ENCODE assay signal across 8 cellular contexts in genomic region chr11:59559886-59560285, GRCh38. TPM values are rescaled to one million over a fixed set of nuclear protein-coding genes. Genes with fewer than 3 reads are reported as not detected.
DNase-seq lines count a peak whose midpoint lies in the region; ATAC-seq and TF ChIP-seq lines count a peak whose summit lies in the region.

No MANE protein-coding gene starts in this region.

- H3K4me1 Mint-ChIP-seq in T-helper 1 cell treated with Interleukin-12 subunit alpha and Interleukin-12 subunit beta and Interleukin-4 antibody, amounts not matched to agents 30 μg/mL and 1 μg/mL, for 36 hours (ENCODE audit: low read depth): peaks cover 31% of the 10 kb centered on the region

- WGBS in suprapubic skin: 54% methylated on average over 8 of the region's 8 CpGs

- ATAC-seq in left ventricle myocardium superior: peak; percentile 31

- H3K4me3 ChIP-seq in SU-DHL-6 (ENCODE audit: insufficient read depth, low read length, poor library complexity, severe bottlenecking) (peak overlapping the region; percentile 86), suprapubic skin (peak overlapping the region; percentile 65)

- no peak for TF ChIP-seq POLR2A in suprapubic skin (IDR thresholded peaks at IDR 0.05)

- no peaks in the 10 kb centered on the region for H3K9me2 ChIP-seq in SU-DHL-6 (replicated peaks; ENCODE audit: insufficient read depth, low read length)

- no peak for DNase-seq in T-helper 1 cell
- no peak for DNase-seq in left ventricle myocardium superior
- no peak for DNase-seq in suprapubic skin (ENCODE audit: low spot score in 2 of 2)
- no peak for DNase-seq in NCI-H2081 (lab: John Stamatoyannopoulos, UW)
- no peak for DNase-seq in stimulated activated CD4-positive, alpha-beta T cell treated with anti-CD3 and anti-CD28 coated beads, Interleukin-4, amount 100 ng/mL, for 24 hours
- no peak for DNase-seq in OCI-M1 (lab: John Stamatoyannopoulos, UW)

- no peaks in the 10 kb centered on the region for H3K79me2 ChIP-seq in SU-DHL-6 (ENCODE audit: insufficient read depth, low read length)

- peaks cover 4% of the 10 kb centered on the region for H3K36me3 Mint-ChIP-seq in T-helper 1 cell treated with Interleukin-12 subunit alpha and Interleukin-12 subunit beta and Interleukin-4 antibody, amounts not matched to agents 30 μg/mL and 1 μg/mL, for 36 hours (ENCODE audit: low read depth)

- H3K4me3 Mint-ChIP-seq in T-helper 1 cell treated with Interleukin-12 subunit alpha and Interleukin-12 subunit beta and Interleukin-4 antibody, amounts not matched to agents 30 μg/mL and 1 μg/mL, for 36 hours: peak overlapping the region; percentile 93

- H3K36me3 ChIP-seq in SU-DHL-6 (ENCODE audit: low read length) (no peaks in the 10 kb centered on the region), suprapubic skin (no peaks in the 10 kb centered on the region)

- peak overlapping the region; percentile 79 for H3K9ac ChIP-seq in SU-DHL-6 (ENCODE audit: low read length)

- TF ChIP-seq CTCF in SU-DHL-6 (IDR thresholded peaks at IDR 0.05; ENCODE audit: insufficient read depth, low read length, poor library complexity, severe bottlenecking) (no peak), suprapubic skin (IDR thresholded peaks at IDR 0.05) (no peak)

- H3K4me2 ChIP-seq in SU-DHL-6 (ENCODE audit: low read depth, low read length, poor library complexity, severe bottlenecking): peak overlapping the region; percentile 88

- H3F3A ChIP-seq in SU-DHL-6 (ENCODE audit: insufficient read depth): peaks cover 13% of the 10 kb centered on the region

- no peaks in the 10 kb centered on the region for H4K20me1 ChIP-seq in SU-DHL-6 (ENCODE audit: low read depth, low read length)

- peak overlapping the region; percentile 97 for H3K27ac Mint-ChIP-seq in T-helper 1 cell treated with Interleukin-12 subunit alpha and Interleukin-12 subunit beta and Interleukin-4 antibody, amounts not matched to agents 30 μg/mL and 1 μg/mL, for 36 hours

- H3K27me3 ChIP-seq in SU-DHL-6 (ENCODE audit: low read length) (no peaks in the 10 kb centered on the region), suprapubic skin (no peaks in the 10 kb centered on the region)

- peaks cover 12% of the 10 kb centered on the region for H3K27me3 Mint-ChIP-seq in T-helper 1 cell treated with Interleukin-12 subunit alpha and Interleukin-12 subunit beta and Interleukin-4 antibody, amounts not matched to agents 30 μg/mL and 1 μg/mL, for 36 hours (ENCODE audit: low read depth)

- H3K4me1 ChIP-seq in suprapubic skin: peaks cover 31% of the 10 kb centered on the region

- H3K9me3 Mint-ChIP-seq in T-helper 1 cell treated with Interleukin-12 subunit alpha and Interleukin-12 subunit beta and Interleukin-4 antibody, amounts not matched to agents 30 μg/mL and 1 μg/mL, for 36 hours: no peaks in the 10 kb centered on the region

- H2AFZ ChIP-seq in SU-DHL-6 (ENCODE audit: low read depth, low read length, severe bottlenecking): no peak overlapping the region

- intact Hi-C loops in left ventricle myocardium superior (cut with micrococcal nuclease): no loop called here

- H3K27ac ChIP-seq in SU-DHL-6 (ENCODE audit: low read depth, low read length) (no peak overlapping the region), suprapubic skin (peak overlapping the region; percentile 87)

- no peak for TF ChIP-seq EP300 in suprapubic skin (IDR thresholded peaks at IDR 0.05)

- H3K9me3 ChIP-seq in SU-DHL-6 (ENCODE audit: insufficient read depth, low read length) (no peaks in the 10 kb centered on the region), suprapubic skin (no peaks in the 10 kb centered on the region)

RNA-seq across cellular contexts. Expression of gene OR4D9, which starts 48.5 kb away (rescaled TPM):
- total RNA-seq in left ventricle myocardium superior (not detected), suprapubic skin (not detected)

RNA-seq across cellular contexts. Expression of gene OSBP, which starts 55.7 kb away (rescaled TPM):
- total RNA-seq in left ventricle myocardium superior: 40.9 TPM
- total RNA-seq in suprapubic skin: 10 to 100 TPM; 37.2 to 71.5 (median 49.6) TPM

RNA-seq across cellular contexts. Expression of gene OR4D11, which starts 56.5 kb away (rescaled TPM):
- total RNA-seq in left ventricle myocardium superior: not detected
- total RNA-seq in suprapubic skin: not detected
